ENCODE assay signal across 13 cellular contexts in the genomic region with DNA sequence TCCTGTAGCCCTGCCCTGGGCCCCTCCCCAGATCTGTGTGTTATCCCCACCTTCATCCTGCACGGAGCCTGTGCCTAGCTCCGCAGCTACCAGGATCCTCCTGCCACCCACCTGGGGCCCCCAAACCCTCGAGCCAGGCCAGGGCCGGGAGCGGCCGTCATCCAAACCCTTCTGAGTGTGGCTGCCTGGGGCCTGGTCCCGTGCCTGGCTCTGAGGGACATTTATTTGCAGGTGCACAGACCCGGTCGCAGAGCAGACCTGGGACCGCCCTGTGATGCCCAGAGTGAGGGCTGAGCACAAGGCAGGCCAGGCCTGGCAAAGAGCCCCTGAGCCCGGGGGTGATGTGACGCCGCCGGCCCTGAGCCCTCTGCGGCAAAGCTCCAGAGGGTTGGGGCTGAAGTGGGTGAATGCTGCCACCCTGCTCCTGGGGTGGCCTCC. TPM values are rescaled to one million over a fixed set of nuclear protein-coding genes. Genes with fewer than 3 reads are reported as not detected.
DNase-seq lines count a peak whose midpoint lies in the region; ATAC-seq and TF ChIP-seq lines count a peak whose summit lies in the region.
"Had no signal": no experiment of that assay in that cellular context is flagged by ENCODE, and none has a peak within 500 bp of the region (broad histone marks: within the 10 kb centered on the region; RNA-seq: fewer than 3 reads in every experiment).

No MANE protein-coding gene starts in this region.

- H3K4me1 ChIP-seq in heart left ventricle (peaks cover 0 to 69% (median 26%) of the 10 kb centered on the region in 12 donors), right atrium auricular region (peaks cover 3 to 30% of the 10 kb centered on the region in 2 donors), left ventricle myocardium inferior (peaks cover 69% of the 10 kb centered on the region), vagina (peaks cover 12% of the 10 kb centered on the region)

- peak in 3 of 4 donors; percentile 1 to 21 (median 4) for ATAC-seq in heart left ventricle
- ATAC-seq in sciatic nerve = no peak

- H3K27me3 ChIP-seq in heart left ventricle (no peaks in the 10 kb centered on the region), right atrium auricular region (no peaks in the 10 kb centered on the region), left ventricle myocardium inferior (ENCODE audit: low read depth) (no peaks in the 10 kb centered on the region), vagina (no peaks in the 10 kb centered on the region)

- intact Hi-C loops in heart left ventricle (cut with DNase I) (loop anchor here in 4 of 10 donors (2.0 to 10.0 kb wide), 3 partner anchors 45 to 127 kb away; no protein-coding TSS in a partner anchor), left ventricle myocardium inferior (cut with micrococcal nuclease) (no loop called here), sciatic nerve (cut with DNase I) (no loop called here), vagina (cut with DNase I) (loop anchor here (10.0 kb wide), 1 partner anchor 45 kb away; no protein-coding TSS in a partner anchor)

- TF ChIP-seq POLR2A in heart left ventricle (IDR thresholded peaks at IDR 0.05) (no peak), vagina (IDR thresholded peaks at IDR 0.05) (no peak)

- H3K9me3 ChIP-seq in heart left ventricle = peaks cover 0 to 4% (median 0%) of the 10 kb centered on the region in 12 donors
- H3K9me3 ChIP-seq in right atrium auricular region = no peaks in the 10 kb centered on the region
- no peaks in the 10 kb centered on the region for H3K9me3 ChIP-seq in left ventricle myocardium inferior (replicated peaks)
- no peaks in the 10 kb centered on the region for H3K9me3 ChIP-seq in vagina

- H3K36me3 ChIP-seq in heart left ventricle (peaks cover 0 to 6% (median 0%) of the 10 kb centered on the region in 9 donors), right atrium auricular region (no peaks in the 10 kb centered on the region), left ventricle myocardium inferior (no peaks in the 10 kb centered on the region), vagina (no peaks in the 10 kb centered on the region)

- WGBS in heart left ventricle, 4 donors = 64 to 83% (median 74%) methylated on average over 6 to 15 of the region's 15 CpGs

- H3K4me3 ChIP-seq in heart left ventricle = no peak overlapping the region
- no peak overlapping the region for H3K4me3 ChIP-seq in right atrium auricular region
- H3K4me3 ChIP-seq in left ventricle myocardium inferior = no peak overlapping the region
- no peak overlapping the region for H3K4me3 ChIP-seq in vagina
- H3K4me3 ChIP-seq: PC-9 had no signal

- DNase-seq in heart left ventricle (peak in 2 of 5 donors; percentile 16 to 32), right atrium auricular region (ENCODE audit: low spot score) (no peak), left ventricle myocardium inferior (no peak), sciatic nerve (ENCODE audit: low spot score) (peak; percentile 56), vagina (ENCODE audit: extremely low spot score in 2 of 2) (no peak), GM03348 (ENCODE audit: low spot score) (no peak)
- DNase-seq in activated CD4-positive, alpha-beta T cell treated with anti-CD3 and anti-CD28 coated beads for 4 hours = no peak
- no peak for DNase-seq in activated CD4-positive, alpha-beta T cell treated with anti-CD3 and anti-CD28 coated beads, Interleukin-2, amount 50 U/mL, for 48 hours
- DNase-seq: AML-193, DMS79, KBM-7, NCI-H1092, PC-9 had no signal

- no peak for TF ChIP-seq CTCF in heart left ventricle (IDR thresholded peaks at IDR 0.05)
- no peak for TF ChIP-seq CTCF in right atrium auricular region (IDR thresholded peaks at IDR 0.05)
- TF ChIP-seq CTCF in left ventricle myocardium inferior (IDR thresholded peaks at IDR 0.05; ENCODE audit: borderline replicate concordance) = no peak
- TF ChIP-seq CTCF in vagina (IDR thresholded peaks at IDR 0.05) = no peak

- H3K27ac ChIP-seq in heart left ventricle = peak overlapping the region in 8 of 12 donors; percentile 24 to 78 (median 64)
- H3K27ac ChIP-seq in right atrium auricular region = peak overlapping the region in 1 of 2 donors; percentile 69
- H3K27ac ChIP-seq in left ventricle myocardium inferior (replicated peaks) = peak overlapping the region; percentile 79
- H3K27ac ChIP-seq in vagina = peak overlapping the region; percentile 33
- H3K27ac ChIP-seq: PC-9 had no signal

RNA-seq across cellular contexts. Expression of gene INPP5A, which starts 27.4 kb away (rescaled TPM):
- 100 to 1,000 TPM in 6 of 9 donors, 10 to 100 TPM in 3; 78.1 to 179 (median 113) TPM for total RNA-seq in heart left ventricle
- polyA plus RNA-seq in heart left ventricle = 10 to 100 TPM; 38.6 to 60.1 TPM
- total RNA-seq in right atrium auricular region = 100 to 1,000 TPM; 116 to 143 TPM
- 105 TPM for total RNA-seq in left ventricle myocardium inferior
- 54.3 TPM for total RNA-seq in sciatic nerve
- total RNA-seq in vagina = 24.3 TPM
